33 cellular contexts compared by ENCODE assay signal in the genomic region with DNA sequence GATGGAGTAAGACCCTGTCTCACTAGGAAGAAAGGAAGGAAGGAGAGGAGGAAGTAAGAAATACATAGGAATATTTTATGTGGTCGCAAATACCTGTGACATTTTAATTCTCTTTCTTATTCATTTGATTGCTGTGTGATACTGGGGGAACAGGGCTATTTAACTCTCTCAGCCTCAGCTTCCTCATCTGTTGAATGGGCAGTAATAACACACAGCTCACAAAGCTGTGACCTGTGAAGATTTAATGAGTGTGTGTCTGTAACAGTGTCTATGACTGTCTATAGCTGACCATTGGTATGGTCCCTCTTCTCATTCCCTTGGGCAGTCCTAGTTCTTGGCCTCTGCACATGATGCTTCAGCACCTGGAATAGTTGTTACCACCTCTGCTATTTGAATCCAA. TPM values are rescaled to one million over a fixed set of nuclear protein-coding genes. Genes with fewer than 3 reads are reported as not detected.
"Had no signal": no experiment of that assay in that cellular context is flagged by ENCODE, and none has a peak within 500 bp of the region (broad histone marks: within the 10 kb centered on the region; RNA-seq: fewer than 3 reads in every experiment).

No MANE protein-coding gene starts in this region.

- FAIRE-seq: colon had no signal

- DNase-seq: activated CD4-positive, alpha-beta memory T cell treated with anti-CD3 and anti-CD28 coated beads for 36 hours; activated CD4-positive, alpha-beta T cell treated with anti-CD3 and anti-CD28 coated beads for 36 hours; activated CD4-positive, alpha-beta T cell treated with anti-CD3 and anti-CD28 coated beads, Interleukin-2, amount 10 ng/mL, durations not matched to agents 24 days and 14 days; activated CD4-positive, CD25-positive, alpha-beta regulatory T cell; activated CD4-positive, CD25-positive, alpha-beta regulatory T cell treated with anti-CD3 and anti-CD28 coated beads, Interleukin-2, amount 50 U/mL, for 72 hours; activated CD8-positive, alpha-beta memory T cell treated with anti-CD3 and anti-CD28 coated beads, Interleukin-2, amount 10 ng/mL, durations not matched to agents 7 days and 5 days; activated CD8-positive, alpha-beta memory T cell treated with anti-CD3 and anti-CD28 coated beads, Interleukin-2, amount 50 U/mL, for 4 hours; activated CD8-positive, alpha-beta T cell treated with anti-CD3 and anti-CD28 coated beads, Interleukin-2, amount 10 ng/mL, durations not matched to agents 7 days and 5 days; activated effector memory CD4-positive, alpha-beta T cell treated with anti-CD3 and anti-CD28 coated beads, Interleukin-2, amount 50 U/mL, for 16 hours; activated naive CD4-positive, alpha-beta T cell treated with anti-CD3 and anti-CD28 coated beads for 36 hours; activated naive CD8-positive, alpha-beta T cell treated with anti-CD3 and anti-CD28 coated beads for 36 hours; activated naive CD8-positive, alpha-beta T cell treated with anti-CD3 and anti-CD28 coated beads, Interleukin-2, amount 50 U/mL, for 24 hours; activated T-cell treated with anti-CD3 and anti-CD28 coated beads, Interleukin-2, amount 50 U/mL, for 1 hour; activated T-cell treated with anti-CD3 and anti-CD28 coated beads, Interleukin-2, amount 50 U/mL, for 48 hours; adrenal gland; amygdala; aorta; body of pancreas; caudate nucleus; cortex of kidney; dermis blood vessel endothelial cell; effector CD4-positive, alpha-beta T cell; effector memory CD8-positive, alpha-beta T cell; erythroblast; esophagus squamous epithelium; foreskin melanocyte; head of caudate nucleus; T-cell had no signal

- H3K36me3 ChIP-seq: adrenal gland, esophagus squamous epithelium had no signal

- H3K4me1 ChIP-seq: adrenal gland, body of pancreas had no signal

- ATAC-seq: activated CD4-positive, alpha-beta T cell treated with anti-CD3 and anti-CD28 coated beads for 36 hours; activated CD8-positive, alpha-beta memory T cell treated with anti-CD3 and anti-CD28 coated beads, Interleukin-2, amount 10 ng/mL, durations not matched to agents 7 days and 5 days; activated CD8-positive, alpha-beta T cell treated with anti-CD3 and anti-CD28 coated beads, Interleukin-2, amount 10 ng/mL, durations not matched to agents 7 days and 5 days; activated naive CD8-positive, alpha-beta T cell treated with anti-CD3 and anti-CD28 coated beads, Interleukin-2, amount 50 U/mL, for 24 hours; body of pancreas; effector memory CD8-positive, alpha-beta T cell; T-cell had no signal

- H3K27ac ChIP-seq: adrenal gland, body of pancreas had no signal

- H3K9me3 Mint-ChIP-seq: activated CD4-positive, alpha-beta memory T cell treated with anti-CD3 and anti-CD28 coated beads for 36 hours; activated naive CD4-positive, alpha-beta T cell treated with anti-CD3 and anti-CD28 coated beads for 36 hours; activated naive CD4-positive, alpha-beta T cell treated with anti-CD3 and anti-CD28 coated beads, Interleukin-2, amount 50 U/mL, for 24 hours; activated naive CD8-positive, alpha-beta T cell treated with anti-CD3 and anti-CD28 coated beads, Interleukin-2, amount 50 U/mL, for 24 hours; activated T-helper 1 cell treated with anti-CD3 and anti-CD28 coated beads, Interleukin-12 subunit alpha, Interleukin-12 subunit beta, Interleukin-2, Interleukin-4 antibody, amounts not matched to agents 30 ng/mL and 10 ng/mL and 1 ng/mL, durations not matched to agents 14 hours and 24 hours and 36 hours; activated T-helper 2 cell treated with anti-CD3 and anti-CD28 coated beads, Interferon-gamma antibody, Interleukin-2, Interleukin-4, amounts not matched to agents 10 μg/mL and 5 μg/mL and 100 μg/mL, durations not matched to agents 14 hours and 24 hours and 36 hours; effector memory CD8-positive, alpha-beta T cell; T-cell; T-helper 1 cell treated with Interleukin-12 subunit alpha and Interleukin-12 subunit beta and Interleukin-4 antibody, amounts not matched to agents 30 μg/mL and 1 μg/mL, for 36 hours had no signal

- H3K27ac Mint-ChIP-seq: activated CD4-positive, alpha-beta memory T cell treated with anti-CD3 and anti-CD28 coated beads for 36 hours; activated CD4-positive, alpha-beta T cell treated with anti-CD3 and anti-CD28 coated beads for 36 hours; activated CD4-positive, alpha-beta T cell treated with anti-CD3 and anti-CD28 coated beads, Interleukin-2, amount 10 ng/mL, durations not matched to agents 24 days and 14 days; activated CD8-positive, alpha-beta memory T cell treated with anti-CD3 and anti-CD28 coated beads, Interleukin-2, amount 10 ng/mL, durations not matched to agents 7 days and 5 days; activated CD8-positive, alpha-beta T cell treated with anti-CD3 and anti-CD28 coated beads, Interleukin-2, amount 10 ng/mL, durations not matched to agents 7 days and 5 days; activated naive CD4-positive, alpha-beta T cell treated with anti-CD3 and anti-CD28 coated beads for 36 hours; activated naive CD4-positive, alpha-beta T cell treated with anti-CD3 and anti-CD28 coated beads, Interleukin-2, amount 50 U/mL, for 24 hours; activated naive CD8-positive, alpha-beta T cell treated with anti-CD3 and anti-CD28 coated beads for 36 hours; activated naive CD8-positive, alpha-beta T cell treated with anti-CD3 and anti-CD28 coated beads, Interleukin-2, amount 50 U/mL, for 24 hours; activated T-helper 1 cell treated with anti-CD3 and anti-CD28 coated beads, Interleukin-12 subunit alpha, Interleukin-12 subunit beta, Interleukin-2, Interleukin-4 antibody, amounts not matched to agents 30 ng/mL and 10 ng/mL and 1 ng/mL, durations not matched to agents 14 hours and 24 hours and 36 hours; activated T-helper 2 cell treated with anti-CD3 and anti-CD28 coated beads, Interferon-gamma antibody, Interleukin-2, Interleukin-4, amounts not matched to agents 10 μg/mL and 5 μg/mL and 100 μg/mL, durations not matched to agents 14 hours and 24 hours and 36 hours; effector memory CD8-positive, alpha-beta T cell; T-cell; T-helper 1 cell treated with Interleukin-12 subunit alpha and Interleukin-12 subunit beta and Interleukin-4 antibody, amounts not matched to agents 30 μg/mL and 1 μg/mL, for 36 hours had no signal

- H3K27me3 Mint-ChIP-seq: activated CD4-positive, alpha-beta T cell treated with anti-CD3 and anti-CD28 coated beads for 36 hours; activated CD8-positive, alpha-beta memory T cell treated with anti-CD3 and anti-CD28 coated beads, Interleukin-2, amount 10 ng/mL, durations not matched to agents 7 days and 5 days; activated naive CD8-positive, alpha-beta T cell treated with anti-CD3 and anti-CD28 coated beads for 36 hours had no signal

- H3K4me3 Mint-ChIP-seq: activated CD4-positive, alpha-beta memory T cell treated with anti-CD3 and anti-CD28 coated beads for 36 hours; activated CD4-positive, alpha-beta T cell treated with anti-CD3 and anti-CD28 coated beads for 36 hours; activated CD4-positive, alpha-beta T cell treated with anti-CD3 and anti-CD28 coated beads, Interleukin-2, amount 10 ng/mL, durations not matched to agents 24 days and 14 days; activated CD8-positive, alpha-beta memory T cell treated with anti-CD3 and anti-CD28 coated beads, Interleukin-2, amount 10 ng/mL, durations not matched to agents 7 days and 5 days; activated CD8-positive, alpha-beta T cell treated with anti-CD3 and anti-CD28 coated beads, Interleukin-2, amount 10 ng/mL, durations not matched to agents 7 days and 5 days; activated naive CD4-positive, alpha-beta T cell treated with anti-CD3 and anti-CD28 coated beads for 36 hours; activated naive CD4-positive, alpha-beta T cell treated with anti-CD3 and anti-CD28 coated beads, Interleukin-2, amount 50 U/mL, for 24 hours; activated naive CD8-positive, alpha-beta T cell treated with anti-CD3 and anti-CD28 coated beads for 36 hours; activated naive CD8-positive, alpha-beta T cell treated with anti-CD3 and anti-CD28 coated beads, Interleukin-2, amount 50 U/mL, for 24 hours; activated T-helper 1 cell treated with anti-CD3 and anti-CD28 coated beads, Interleukin-12 subunit alpha, Interleukin-12 subunit beta, Interleukin-2, Interleukin-4 antibody, amounts not matched to agents 30 ng/mL and 10 ng/mL and 1 ng/mL, durations not matched to agents 14 hours and 24 hours and 36 hours; effector memory CD8-positive, alpha-beta T cell; T-cell; T-helper 1 cell treated with Interleukin-12 subunit alpha and Interleukin-12 subunit beta and Interleukin-4 antibody, amounts not matched to agents 30 μg/mL and 1 μg/mL, for 36 hours had no signal

- H3K4me3 ChIP-seq: adrenal gland, body of pancreas, esophagus squamous epithelium had no signal

- H3K27me3 ChIP-seq: adrenal gland, body of pancreas, esophagus squamous epithelium had no signal

- H3K9me3 ChIP-seq: adrenal gland, body of pancreas, esophagus squamous epithelium had no signal

RNA-seq across cellular contexts. Expression of gene GPR161, which starts 13.6 kb away (rescaled TPM):
- total RNA-seq: activated CD8-positive, alpha-beta T cell treated with anti-CD3 and anti-CD28 coated beads, Interleukin-2, amount 10 ng/mL, durations not matched to agents 7 days and 5 days had no signal
